Comparison of ENCODE assay signal across 9 cellular contexts in the genomic region with DNA sequence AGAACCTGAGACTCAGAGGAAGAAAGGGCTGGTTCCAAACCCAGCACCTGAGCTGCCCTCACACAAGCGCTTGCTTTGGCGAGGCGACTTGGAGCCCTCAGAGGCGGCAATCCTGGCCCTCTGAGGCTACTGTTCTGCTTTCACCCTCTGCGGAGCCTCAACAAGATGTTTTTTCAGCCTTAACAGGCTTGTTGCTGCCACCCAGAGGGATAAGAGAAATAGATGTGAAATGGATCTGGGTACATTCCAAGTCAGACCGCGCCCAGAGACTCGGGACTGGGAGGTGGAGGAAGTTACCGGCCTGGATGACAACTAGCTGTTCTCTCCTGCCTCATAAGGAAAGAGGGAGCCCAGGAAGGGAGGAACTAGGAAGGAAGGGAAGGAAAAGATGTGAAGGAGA.
DNase-seq lines count a peak whose midpoint lies in the region; ATAC-seq and TF ChIP-seq lines count a peak whose summit lies in the region.
"Had no signal": no experiment of that assay in that cellular context is flagged by ENCODE, and none has a peak within 500 bp of the region (broad histone marks: within the 10 kb centered on the region; RNA-seq: fewer than 3 reads in every experiment).

No MANE protein-coding gene starts in this region.

- ATAC-seq in HG03139 (IDR thresholded peaks at IDR 0.05; ENCODE audit: unreplicated experiment): no peak
- ATAC-seq in HG03342 (IDR thresholded peaks at IDR 0.05; ENCODE audit: unreplicated experiment): no peak

- H3K4me3 ChIP-seq in fibroblast of mammary gland (ENCODE audit: control insufficient read depth, low read depth, low read length): no peak overlapping the region

- DNase-seq in COR-L47 (lab: John Stamatoyannopoulos, UW) (peak; percentile 63), NCI-H69 (lab: John Stamatoyannopoulos, UW) (peak; percentile 60), fibroblast of mammary gland (ENCODE audit: low read depth) (peak; percentile 63), pons (ENCODE audit: low spot score) (peak; percentile 88), foreskin melanocyte (no peak)
- DNase-seq in activated naive CD4-positive, alpha-beta T cell treated with anti-CD3 and anti-CD28 coated beads, Interleukin-2, amount 50 U/mL, for 16 hours: no peak
- DNase-seq: activated CD4-positive, alpha-beta T cell treated with anti-CD3 and anti-CD28 coated beads for 4 hours had no signal

- TF ChIP-seq CTCF in fibroblast of mammary gland (conservative IDR thresholded peaks at IDR 0.05; ENCODE audit: control insufficient read depth, insufficient read depth, low read depth, low read length): peak; percentile 11

Comparison
In these comparisons a context has a peak if more than half of its experiments do, and no peak if none do; other contexts are left out.
1. DNase-seq: peak in COR-L47 (single experiment), NCI-H69 (single experiment), fibroblast of mammary gland (single experiment) and pons (single experiment); none in foreskin melanocyte (single experiment) and activated naive CD4-positive, alpha-beta T cell treated with anti-CD3 and anti-CD28 coated beads, Interleukin-2, amount 50 U/mL, for 16 hours (single experiment).